In the genomic region with DNA sequence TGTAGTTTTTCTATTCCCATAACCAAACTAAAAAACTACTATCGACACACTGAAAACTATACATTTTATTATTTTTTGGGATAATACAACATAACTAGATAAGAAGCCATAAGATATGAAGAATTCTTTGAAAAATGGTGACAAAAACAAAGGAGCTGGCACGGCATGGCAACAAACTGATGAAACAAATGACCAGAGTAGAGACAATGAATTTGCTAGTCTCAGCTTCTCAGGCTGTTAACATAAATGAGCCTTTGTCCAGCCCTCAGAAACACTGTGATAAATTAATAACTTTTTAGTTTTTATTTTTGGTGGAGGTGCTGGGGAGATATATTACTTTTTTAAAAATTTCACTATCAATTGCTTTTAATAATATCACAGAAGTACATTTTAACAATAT, we compare ENCODE assay signal across 1 cellular context.
TF ChIP-seq lines count a peak whose summit lies in the region.

No MANE protein-coding gene starts in this region.

TF ChIP-seq in HepG2, 621 proteins besides CTCF, POLR2A, EP300 and RAD21 (continued from another document):
- no peak for TF ChIP-seq ZNF652 (CRISPR knock-in tag; IDR thresholded peaks at IDR 0.05; ENCODE audit: borderline replicate concordance, low read depth)
- no peak for TF ChIP-seq NFKBIZ (CRISPR knock-in tag; IDR thresholded peaks at IDR 0.05)
- TF ChIP-seq, protein P1, sequence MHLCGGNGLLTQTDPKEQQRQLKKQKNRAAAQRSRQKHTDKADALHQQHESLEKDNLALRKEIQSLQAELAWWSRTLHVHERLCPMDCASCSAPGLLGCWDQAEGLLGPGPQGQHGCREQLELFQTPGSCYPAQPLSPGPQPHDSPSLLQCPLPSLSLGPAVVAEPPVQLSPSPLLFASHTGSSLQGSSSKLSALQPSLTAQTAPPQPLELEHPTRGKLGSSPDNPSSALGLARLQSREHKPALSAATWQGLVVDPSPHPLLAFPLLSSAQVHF (CRISPR knock-in tag; IDR thresholded peaks at IDR 0.05) = no peak
- TF ChIP-seq MIXL1 (CRISPR knock-in tag; IDR thresholded peaks at IDR 0.05) = no peak
- TF ChIP-seq ZKSCAN8 (CRISPR knock-in tag; IDR thresholded peaks at IDR 0.05; ENCODE audit: borderline replicate concordance) = no peak
- no peak for TF ChIP-seq U2AF2 (IDR thresholded peaks at IDR 0.05; ENCODE audit: low read depth, low read length)
